ENCODE assay signal across 22 cellular contexts in genomic region chr16:57159447-57159846, GRCh38.
"Had no signal": no experiment of that assay in that cellular context is flagged by ENCODE, and none has a peak within 500 bp of the region (broad histone marks: within the 10 kb centered on the region; RNA-seq: fewer than 3 reads in every experiment).

No MANE protein-coding gene starts in this region.

- H3K4me1 ChIP-seq: colonic mucosa, testis, vagina had no signal

- H3K27ac Mint-ChIP-seq: activated CD4-positive, alpha-beta memory T cell treated with anti-CD3 and anti-CD28 coated beads, Interleukin-2, amount 10 ng/mL, durations not matched to agents 7 days and 5 days; activated naive CD4-positive, alpha-beta T cell treated with anti-CD3 and anti-CD28 coated beads, Interleukin-2, amount 50 U/mL, for 72 hours; activated T-helper 1 cell treated with anti-CD3 and anti-CD28 coated beads, Interleukin-12 subunit alpha, Interleukin-12 subunit beta, Interleukin-2, Interleukin-4 antibody, amounts not matched to agents 30 ng/mL and 10 ng/mL and 1 ng/mL, durations not matched to agents 14 hours and 24 hours and 36 hours; natural killer cell treated with Interleukin-12 subunit alpha and Interleukin-12 subunit beta and Interleukin-15 and Interleukin-18, amount 100 ng/mL, for 72 hours; stimulated activated effector memory CD8-positive, alpha-beta T cell treated with anti-CD3 and anti-CD28 coated beads, Interleukin-12 subunit alpha, Interleukin-12 subunit beta, amount 100 ng/mL, for 72 hours; T-helper 1 cell treated with Interleukin-12 subunit alpha and Interleukin-12 subunit beta and Interleukin-4 antibody, amounts not matched to agents 30 μg/mL and 1 μg/mL, for 36 hours; type B pancreatic cell had no signal

- H3K9me3 ChIP-seq: colonic mucosa, heart right ventricle, right lobe of liver, stomach, testis, vagina had no signal

- ATAC-seq: activated naive CD4-positive, alpha-beta T cell treated with anti-CD3 and anti-CD28 coated beads, Interleukin-2, amount 50 U/mL, for 72 hours; left ventricle myocardium superior; natural killer cell treated with Interleukin-12 subunit alpha and Interleukin-12 subunit beta and Interleukin-15 and Interleukin-18, amount 100 ng/mL, for 72 hours; right lobe of liver; stimulated activated effector memory CD8-positive, alpha-beta T cell treated with anti-CD3 and anti-CD28 coated beads, Interleukin-12 subunit alpha, Interleukin-12 subunit beta, amount 100 ng/mL, for 72 hours had no signal

- H3K27me3 Mint-ChIP-seq: activated CD4-positive, alpha-beta memory T cell treated with anti-CD3 and anti-CD28 coated beads, Interleukin-2, amount 10 ng/mL, durations not matched to agents 7 days and 5 days; natural killer cell treated with Interleukin-12 subunit alpha and Interleukin-12 subunit beta and Interleukin-15 and Interleukin-18, amount 100 ng/mL, for 72 hours; type B pancreatic cell had no signal

- H3K4me3 ChIP-seq: colonic mucosa, heart right ventricle, right lobe of liver, stomach, testis, vagina had no signal

- DNase-seq: activated CD4-positive, alpha-beta memory T cell treated with anti-CD3 and anti-CD28 coated beads, Interleukin-2, amount 10 ng/mL, durations not matched to agents 7 days and 5 days; activated CD4-positive, alpha-beta T cell treated with anti-CD3 and anti-CD28 coated beads for 48 hours; activated CD4-positive, CD25-positive, alpha-beta regulatory T cell; colonic mucosa; foreskin fibroblast; heart right ventricle; left ventricle myocardium superior; midbrain; occipital lobe; right lobe of liver; small intestine; stimulated activated CD4-positive, alpha-beta T cell treated with anti-CD3 and anti-CD28 coated beads, Interleukin-2, amount 100 ng/mL, for 24 hours; stomach; T1000; testis had no signal

- H3K27me3 ChIP-seq: colonic mucosa, heart right ventricle, right lobe of liver, stomach, testis, vagina had no signal

- H3K9me3 Mint-ChIP-seq: activated CD4-positive, alpha-beta memory T cell treated with anti-CD3 and anti-CD28 coated beads, Interleukin-2, amount 10 ng/mL, durations not matched to agents 7 days and 5 days; activated naive CD4-positive, alpha-beta T cell treated with anti-CD3 and anti-CD28 coated beads, Interleukin-2, amount 50 U/mL, for 72 hours; activated T-helper 1 cell treated with anti-CD3 and anti-CD28 coated beads, Interleukin-12 subunit alpha, Interleukin-12 subunit beta, Interleukin-2, Interleukin-4 antibody, amounts not matched to agents 30 ng/mL and 10 ng/mL and 1 ng/mL, durations not matched to agents 14 hours and 24 hours and 36 hours; natural killer cell treated with Interleukin-12 subunit alpha and Interleukin-12 subunit beta and Interleukin-15 and Interleukin-18, amount 100 ng/mL, for 72 hours; stimulated activated effector memory CD8-positive, alpha-beta T cell treated with anti-CD3 and anti-CD28 coated beads, Interleukin-12 subunit alpha, Interleukin-12 subunit beta, amount 100 ng/mL, for 72 hours; T-helper 1 cell treated with Interleukin-12 subunit alpha and Interleukin-12 subunit beta and Interleukin-4 antibody, amounts not matched to agents 30 μg/mL and 1 μg/mL, for 36 hours; type B pancreatic cell had no signal

- H3K36me3 ChIP-seq: colonic mucosa had no signal

- H3K4me1 Mint-ChIP-seq: stimulated activated effector memory CD8-positive, alpha-beta T cell treated with anti-CD3 and anti-CD28 coated beads, Interleukin-12 subunit alpha, Interleukin-12 subunit beta, amount 100 ng/mL, for 72 hours had no signal

- H3K4me3 Mint-ChIP-seq: activated CD4-positive, alpha-beta memory T cell treated with anti-CD3 and anti-CD28 coated beads, Interleukin-2, amount 10 ng/mL, durations not matched to agents 7 days and 5 days; activated T-helper 1 cell treated with anti-CD3 and anti-CD28 coated beads, Interleukin-12 subunit alpha, Interleukin-12 subunit beta, Interleukin-2, Interleukin-4 antibody, amounts not matched to agents 30 ng/mL and 10 ng/mL and 1 ng/mL, durations not matched to agents 14 hours and 24 hours and 36 hours; natural killer cell treated with Interleukin-12 subunit alpha and Interleukin-12 subunit beta and Interleukin-15 and Interleukin-18, amount 100 ng/mL, for 72 hours; stimulated activated effector memory CD8-positive, alpha-beta T cell treated with anti-CD3 and anti-CD28 coated beads, Interleukin-12 subunit alpha, Interleukin-12 subunit beta, amount 100 ng/mL, for 72 hours; T-helper 1 cell treated with Interleukin-12 subunit alpha and Interleukin-12 subunit beta and Interleukin-4 antibody, amounts not matched to agents 30 μg/mL and 1 μg/mL, for 36 hours; type B pancreatic cell had no signal

- H3K27ac ChIP-seq: colonic mucosa, right lobe of liver, stomach, testis, vagina had no signal
